Comparison of ENCODE assay signal across 8 cellular contexts in genomic region chr3:151838574-151839312, GRCh38.
DNase-seq lines count a peak whose midpoint lies in the region; ATAC-seq and TF ChIP-seq lines count a peak whose summit lies in the region.

No MANE protein-coding gene starts in this region.

- H3K4me2 ChIP-seq in DND-41 (ENCODE audit: insufficient read depth, low read length): no peak overlapping the region
- no peak overlapping the region for H3K4me2 ChIP-seq in OCI-LY1 (ENCODE audit: low read length)

- H3K79me2 ChIP-seq in DND-41 (ENCODE audit: insufficient read depth, low read length) (no peaks in the 10 kb centered on the region), OCI-LY1 (ENCODE audit: insufficient read depth, low read length) (no peaks in the 10 kb centered on the region)

- H3K9me3 ChIP-seq in DND-41 (ENCODE audit: insufficient read depth, low read length, severe bottlenecking) (no peaks in the 10 kb centered on the region), OCI-LY1 (ENCODE audit: low read length) (no peaks in the 10 kb centered on the region)

- no peaks in the 10 kb centered on the region for H4K20me1 ChIP-seq in DND-41 (ENCODE audit: insufficient read depth, low read length)
- no peaks in the 10 kb centered on the region for H4K20me1 ChIP-seq in OCI-LY1 (ENCODE audit: insufficient read depth, low read length)

- TF ChIP-seq CTCF in DND-41 (IDR thresholded peaks at IDR 0.05; ENCODE audit: borderline replicate concordance, extremely low read depth, low read length, poor library complexity, severe bottlenecking) (peak; percentile 80), OCI-LY1 (IDR thresholded peaks at IDR 0.05; ENCODE audit: low read length) (peak; percentile 95), brain microvascular endothelial cell (IDR thresholded peaks at IDR 0.05; ENCODE audit: low read depth, low read length, missing control alignments) (peak; percentile 76)

- H2AFZ ChIP-seq in DND-41 (ENCODE audit: low read depth, low read length): no peak overlapping the region
- no peak overlapping the region for H2AFZ ChIP-seq in OCI-LY1 (ENCODE audit: low read length)

- peak; percentile 83 for ATAC-seq in DND-41 (ENCODE audit: insufficient read depth, low read depth)
- peak; percentile 77 for ATAC-seq in GM19467 (IDR thresholded peaks at IDR 0.05; ENCODE audit: unreplicated experiment)

- H3F3A ChIP-seq in OCI-LY1 (ENCODE audit: insufficient read depth, low read length): no peaks in the 10 kb centered on the region

- H3K27ac ChIP-seq in DND-41 (ENCODE audit: low read length): no peak overlapping the region
- H3K27ac ChIP-seq in OCI-LY1 (ENCODE audit: low read depth, low read length, poor library complexity, severe bottlenecking): no peak overlapping the region
- no peak overlapping the region for H3K27ac ChIP-seq in brain microvascular endothelial cell

- in situ Hi-C loops in brain microvascular endothelial cell (cut with HindIII; ENCODE audit: low pct_ligation_motif_present, low sequenced_read_pairs): no loop called here

- no peak overlapping the region for H3K9ac ChIP-seq in DND-41 (ENCODE audit: low read depth, low read length)
- no peak overlapping the region for H3K9ac ChIP-seq in OCI-LY1 (ENCODE audit: low read length)

- H3K9me2 ChIP-seq in OCI-LY1 (ENCODE audit: low read depth, low read length): no peaks in the 10 kb centered on the region

- H3K4me3 ChIP-seq in DND-41 (ENCODE audit: low read depth in 1 of 2, low read length in 2 of 2) (no peak overlapping the region), OCI-LY1 (ENCODE audit: low read depth, low read length, poor library complexity, severe bottlenecking) (no peak overlapping the region), brain microvascular endothelial cell (ENCODE audit: low read depth, low read length) (no peak overlapping the region)

- peaks cover 21% of the 10 kb centered on the region for H3K4me1 ChIP-seq in DND-41 (ENCODE audit: insufficient read depth, low read length)
- no peaks in the 10 kb centered on the region for H3K4me1 ChIP-seq in OCI-LY1 (ENCODE audit: insufficient read depth, low read length, severe bottlenecking)

- H3K27me3 ChIP-seq in DND-41 (ENCODE audit: insufficient read depth, low read length, poor library complexity) (no peaks in the 10 kb centered on the region), OCI-LY1 (ENCODE audit: insufficient read depth, low read length) (peaks cover 4% of the 10 kb centered on the region; the same call in 1 of the 2 replicates), brain microvascular endothelial cell (replicated peaks) (no peaks in the 10 kb centered on the region)

- no peaks in the 10 kb centered on the region for H3K36me3 ChIP-seq in DND-41 (ENCODE audit: insufficient read depth, low read length)
- no peaks in the 10 kb centered on the region for H3K36me3 ChIP-seq in OCI-LY1 (ENCODE audit: insufficient read depth, low read length)
- H3K36me3 ChIP-seq in brain microvascular endothelial cell (replicated peaks): no peaks in the 10 kb centered on the region

- peak; percentile 32 for DNase-seq in DND-41
- peak; percentile 16 for DNase-seq in HuH-7 (ENCODE audit: low spot score)
- DNase-seq in brain microvascular endothelial cell: peak; percentile 76
- DNase-seq in iris pigment epithelial cell (ENCODE audit: low read depth): peak; percentile 86
- peak; percentile 14 to 29 for DNase-seq in stimulated activated CD4-positive, alpha-beta T cell treated with anti-CD3 and anti-CD28 coated beads, Interleukin-2, amount 100 ng/mL, for 24 hours
- no peak for DNase-seq in NCI-H774 (lab: John Stamatoyannopoulos, UW)
